ENCODE assay signal across 1 cellular context in genomic region chrX:153974003-153974725, GRCh38.
TF ChIP-seq lines count a peak whose summit lies in the region.

No MANE protein-coding gene starts in this region.

TF ChIP-seq in K562, 482 proteins besides CTCF, POLR2A, EP300 and RAD21:
- TF ChIP-seq HLTF (IDR thresholded peaks at IDR 0.05) (no peak), TFAP4 (CRISPR knock-in tag; IDR thresholded peaks at IDR 0.05; ENCODE audit: borderline replicate concordance) (peak; percentile 58; the same call in 1 of the 2 replicates), SPI1 (IDR thresholded peaks at IDR 0.05; ENCODE audit: borderline replicate concordance, low read depth, low read length) (peak; percentile 48; the same call in 1 of the 2 replicates), AFF4 (CRISPR knock-in tag; IDR thresholded peaks at IDR 0.05) (0 out of 2 replicates have a peak, but pooled peaks have one; percentile 29)
